9 cellular contexts compared by ENCODE assay signal in the genomic region with DNA sequence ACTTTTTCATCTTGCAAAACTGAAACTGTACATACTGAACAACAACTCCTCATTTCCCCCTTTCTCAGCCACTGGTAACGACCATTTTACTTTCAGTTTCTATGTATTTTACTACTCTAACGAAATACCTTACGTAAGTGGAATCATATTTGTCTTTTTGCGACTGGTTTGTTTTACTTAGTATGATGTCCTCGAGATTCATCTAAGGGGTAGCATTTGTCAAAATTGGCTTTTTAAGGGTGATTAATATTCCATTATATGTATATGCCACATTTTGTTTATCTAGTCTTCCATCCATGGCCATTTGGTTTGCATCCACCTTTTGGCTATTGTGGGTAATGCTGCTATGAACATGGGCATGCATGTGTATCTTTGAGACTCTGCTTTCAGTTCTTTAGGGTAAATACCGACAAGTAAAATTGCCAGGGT. TPM values are rescaled to one million over a fixed set of nuclear protein-coding genes. Genes with fewer than 3 reads are reported as not detected.
DNase-seq lines count a peak whose midpoint lies in the region; ATAC-seq and TF ChIP-seq lines count a peak whose summit lies in the region.
"Had no signal": no experiment of that assay in that cellular context is flagged by ENCODE, and none has a peak within 500 bp of the region (broad histone marks: within the 10 kb centered on the region; RNA-seq: fewer than 3 reads in every experiment).

No MANE protein-coding gene starts in this region.

- ATAC-seq in HG02623 (IDR thresholded peaks at IDR 0.05; ENCODE audit: unreplicated experiment) = peak; percentile 56
- ATAC-seq in mucosa of descending colon = peak; percentile 73

- DNase-seq in GM13976 (ENCODE audit: low spot score) (peak; percentile 35), Peyer's patch (no peak), mucosa of descending colon (no peak), smooth muscle cell (lab: John Stamatoyannopoulos, UW; ENCODE audit: unreplicated experiment) (no peak), SKM-1 (lab: John Stamatoyannopoulos, UW; ENCODE audit: unreplicated experiment) (no peak), foreskin melanocyte (no peak)
- DNase-seq in stimulated activated CD4-positive, alpha-beta T cell treated with anti-CD3 and anti-CD28 coated beads, Interleukin-12 subunit alpha, Interleukin-12 subunit beta, amount 100 ng/mL, for 4 hours = no peak
- DNase-seq: NCI-H82 had no signal

- H3K27me3 ChIP-seq in Peyer's patch (no peaks in the 10 kb centered on the region), smooth muscle cell (ENCODE audit: low read depth) (no peaks in the 10 kb centered on the region)

- TF ChIP-seq POLR2A in Peyer's patch (IDR thresholded peaks at IDR 0.05) = no peak

- in situ Hi-C loops in GM13976 (cut with MboI; ENCODE audit: low sequenced_read_pairs, unreplicated experiment) = no loop called here

- peak overlapping the region; percentile 26 to 72 (median 66) for H3K27ac ChIP-seq in Peyer's patch
- H3K27ac ChIP-seq in smooth muscle cell (ENCODE audit: low read depth) = no peak overlapping the region

- H3F3A ChIP-seq in smooth muscle cell (ENCODE audit: low read depth) = peaks cover 26% of the 10 kb centered on the region

- TF ChIP-seq CTCF in GM13976 (IDR thresholded peaks at IDR 0.05; ENCODE audit: borderline replicate concordance, control extremely low read depth, extremely low read depth, insufficient read depth, missing control alignments) (no peak), Peyer's patch (IDR thresholded peaks at IDR 0.05) (peak in 5 of 6 experiments; percentile 21 to 53 (median 39)), mucosa of descending colon (IDR thresholded peaks at IDR 0.05) (no peak), smooth muscle cell (IDR thresholded peaks at IDR 0.05; ENCODE audit: borderline replicate concordance, insufficient read depth, poor library complexity, severe bottlenecking) (no peak)

- no peak overlapping the region for H2AFZ ChIP-seq in smooth muscle cell (ENCODE audit: low read depth)

- peaks cover 87% of the 10 kb centered on the region for H4K20me1 ChIP-seq in smooth muscle cell (ENCODE audit: low read depth)

- no peaks in the 10 kb centered on the region for H3K9me3 ChIP-seq in Peyer's patch
- H3K9me3 ChIP-seq in mucosa of descending colon = no peaks in the 10 kb centered on the region
- no peaks in the 10 kb centered on the region for H3K9me3 ChIP-seq in smooth muscle cell (replicated peaks; ENCODE audit: low read depth)

- intact Hi-C loops in mucosa of descending colon (cut with DNase I, micrococcal nuclease) = no loop called here

- H3K9ac ChIP-seq in smooth muscle cell (ENCODE audit: low read depth) = no peak overlapping the region

- H3K4me3 ChIP-seq in Peyer's patch (peak overlapping the region in 1 of 4 donors; percentile 6), mucosa of descending colon (no peak overlapping the region), smooth muscle cell (no peak overlapping the region)

- H3K4me1 ChIP-seq in Peyer's patch (peaks cover 0 to 5% (median 2%) of the 10 kb centered on the region in 4 donors), mucosa of descending colon (ENCODE audit: low read depth) (peaks cover 5% of the 10 kb centered on the region), smooth muscle cell (ENCODE audit: low read depth) (peaks cover under 1% of the 10 kb centered on the region)

- no peak overlapping the region for H3K4me2 ChIP-seq in smooth muscle cell

- H3K36me3 ChIP-seq in Peyer's patch (peaks cover 0 to 86% (median 0%) of the 10 kb centered on the region in 3 donors), mucosa of descending colon (ENCODE audit: low read depth) (peaks cover 16% of the 10 kb centered on the region), smooth muscle cell (ENCODE audit: low read depth) (peaks cover 43% of the 10 kb centered on the region)

- 97% methylated on average over 6 of the region's 6 CpGs for WGBS in smooth muscle cell (ENCODE audit: low lambda C conversion rate)

- peaks cover 74% of the 10 kb centered on the region for H3K79me2 ChIP-seq in smooth muscle cell (ENCODE audit: low read depth)

RNA-seq across cellular contexts. Expression of a gene that starts 10.4 kb away (rescaled TPM):
- 100 to 1,000 TPM in 3 of 4 donors, 10 to 100 TPM in 1; 72.3 to 276 (median 135) TPM for total RNA-seq in Peyer's patch
- total RNA-seq in mucosa of descending colon = 100 to 1,000 TPM; 162 to 269 (median 217) TPM
- 242 and 245 TPM in 2 replicates for total RNA-seq in smooth muscle cell
- 78.8 and 83.0 TPM in 2 replicates for polyA plus RNA-seq in smooth muscle cell

RNA-seq across cellular contexts. Expression of a gene that starts 33.9 kb away (rescaled TPM):
- total RNA-seq in Peyer's patch (10 to 100 TPM in 1 of 4 donors, 1 to 10 TPM in 3; 3.0 to 23.1 (median 5.2) TPM), mucosa of descending colon (10 to 100 TPM in 1 of 3 donors, 1 to 10 TPM in 2; 2.3 to 20.3 (median 3.2) TPM), smooth muscle cell (5.8 and 17.5 TPM in 2 replicates)
- polyA plus RNA-seq in smooth muscle cell = 7.7 and 8.3 TPM in 2 replicates

Comparison
In these comparisons a context has a peak if more than half of its experiments do, and no peak if none do; other contexts are left out.
1. CTCF ChIP-seq: peak in Peyer's patch (5 of 6); none in GM13976 (single experiment), mucosa of descending colon (single experiment) and smooth muscle cell (single experiment).